Comparison of ENCODE assay signal across 12 cellular contexts in the genomic region with DNA sequence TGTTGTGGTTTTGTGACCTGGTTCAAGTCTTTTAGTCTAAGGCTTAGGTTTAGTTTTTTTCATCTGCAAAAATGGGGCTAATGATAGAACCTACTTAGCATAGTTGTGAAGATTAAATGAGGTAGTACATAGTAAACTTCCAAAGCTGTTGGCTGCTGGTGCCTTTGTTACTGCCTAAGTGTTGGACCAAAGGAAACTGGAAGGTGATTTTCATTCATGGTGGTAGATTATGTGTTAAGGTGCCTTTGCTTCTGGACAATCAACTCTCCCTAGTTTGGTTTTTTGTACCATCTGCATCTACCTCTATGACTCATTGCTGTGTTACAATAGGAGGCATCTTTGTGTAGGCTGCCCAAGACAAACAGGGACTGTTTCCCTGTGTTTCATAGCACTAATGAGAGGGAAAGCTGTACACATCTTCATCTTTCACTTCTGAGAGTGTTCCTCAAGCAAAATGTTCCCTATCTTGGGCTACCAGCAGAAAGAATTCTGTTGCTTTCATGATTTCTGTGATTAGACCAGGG. TPM values are rescaled to one million over a fixed set of nuclear protein-coding genes. Genes with fewer than 3 reads are reported as not detected.
DNase-seq lines count a peak whose midpoint lies in the region; FAIRE-seq and TF ChIP-seq lines count a peak whose summit lies in the region.
"Had no signal": no experiment of that assay in that cellular context is flagged by ENCODE, and none has a peak within 500 bp of the region (broad histone marks: within the 10 kb centered on the region; RNA-seq: fewer than 3 reads in every experiment).

No MANE protein-coding gene starts in this region.

- TF ChIP-seq CTCF in SU-DHL-6 (IDR thresholded peaks at IDR 0.05; ENCODE audit: insufficient read depth, low read length, poor library complexity, severe bottlenecking) (no peak), endothelial cell (IDR thresholded peaks at IDR 0.05; ENCODE audit: unreplicated experiment) (no peak)

- H3K79me2 ChIP-seq in ACC112 (ENCODE audit: control insufficient read depth, insufficient read depth, low read length, unreplicated experiment) (peaks cover 90% of the 10 kb centered on the region), SU-DHL-6 (ENCODE audit: insufficient read depth, low read length) (peaks cover 75% of the 10 kb centered on the region)

- peaks cover 20% of the 10 kb centered on the region for H3F3A ChIP-seq in SU-DHL-6 (ENCODE audit: insufficient read depth)

- DNase-seq in GM12891 (ENCODE audit: insufficient read length, low spot score) (no peak), endothelial cell (ENCODE audit: low spot score) (no peak), NCI-H1417 (lab: John Stamatoyannopoulos, UW) (no peak), hippocampal formation (lab: John Stamatoyannopoulos, UW) (no peak)
- no peak for DNase-seq in stimulated activated CD4-positive, alpha-beta T cell treated with anti-CD3 and anti-CD28 coated beads, Interleukin-12 subunit alpha, Interleukin-12 subunit beta, amount 100 ng/mL, for 4 hours
- no peak for DNase-seq in activated CD4-positive, CD25-positive, alpha-beta regulatory T cell treated with anti-CD3 and anti-CD28 coated beads, Interleukin-2, amount 50 U/mL, for 72 hours
- DNase-seq: NCI-H226, thyroid gland had no signal

- FAIRE-seq in GM12891 (lab: Jason Lieb, UNC) = peak; percentile 86
- FAIRE-seq: D721Med had no signal

- peaks cover 39% of the 10 kb centered on the region for H3K4me1 ChIP-seq in ACC112 (ENCODE audit: control insufficient read depth, insufficient read depth, low read length, unreplicated experiment)

- peak overlapping the region; percentile 77 for H3K4me3 Mint-ChIP-seq in endothelial cell (ENCODE audit: unreplicated experiment)

- H3K9me3 Mint-ChIP-seq in endothelial cell (ENCODE audit: unreplicated experiment) = no peaks in the 10 kb centered on the region

- H3K27ac Mint-ChIP-seq in endothelial cell (ENCODE audit: unreplicated experiment) = no peak overlapping the region

- peaks cover 56% of the 10 kb centered on the region for H3K4me1 Mint-ChIP-seq in endothelial cell (ENCODE audit: unreplicated experiment)

- H3K27ac ChIP-seq in ACC112 (ENCODE audit: low read depth, low read length) (peak overlapping the region; percentile 48), SU-DHL-6 (ENCODE audit: low read depth, low read length) (peak overlapping the region; percentile 80)
- H3K27ac ChIP-seq: thyroid gland had no signal

- peaks cover 16% of the 10 kb centered on the region for H3K36me3 Mint-ChIP-seq in endothelial cell (ENCODE audit: low read depth, unreplicated experiment)

- H3K27me3 Mint-ChIP-seq in endothelial cell (ENCODE audit: unreplicated experiment) = peaks cover 4% of the 10 kb centered on the region

- H2AFZ ChIP-seq in ACC112 (ENCODE audit: low read length, unreplicated experiment) = no peak overlapping the region
- H2AFZ ChIP-seq in SU-DHL-6 (ENCODE audit: low read depth, low read length, severe bottlenecking) = no peak overlapping the region

- H3K9me3 ChIP-seq in SU-DHL-6 (ENCODE audit: insufficient read depth, low read length) = no peaks in the 10 kb centered on the region
- H3K9me3 ChIP-seq: HAP-1, thyroid gland had no signal

- H4K20me1 ChIP-seq in SU-DHL-6 (ENCODE audit: low read depth, low read length) = peaks cover 15% of the 10 kb centered on the region

- no peaks in the 10 kb centered on the region for H3K9me2 ChIP-seq in SU-DHL-6 (replicated peaks; ENCODE audit: insufficient read depth, low read length)

- H3K9ac ChIP-seq in SU-DHL-6 (ENCODE audit: low read length) = peak overlapping the region; percentile 12; the same call in 1 of the 2 replicates

- H3K4me3 ChIP-seq in ACC112 (ENCODE audit: low read depth, low read length) = peak overlapping the region; percentile 10
- peak overlapping the region; percentile 1 for H3K4me3 ChIP-seq in SU-DHL-6 (ENCODE audit: insufficient read depth, low read length, poor library complexity, severe bottlenecking)
- H3K4me3 ChIP-seq: HAP-1, thyroid gland had no signal

- TF ChIP-seq POLR2A in GM12891 (IDR thresholded peaks at IDR 0.05; ENCODE audit: low read depth, low read length) = no peak

- H3K4me2 ChIP-seq in SU-DHL-6 (ENCODE audit: low read depth, low read length, poor library complexity, severe bottlenecking) = peak overlapping the region; percentile 32

- H3K27me3 ChIP-seq in ACC112 (ENCODE audit: insufficient read depth, low read length) = no peaks in the 10 kb centered on the region
- H3K27me3 ChIP-seq in SU-DHL-6 (ENCODE audit: low read length) = no peaks in the 10 kb centered on the region
- H3K27me3 ChIP-seq: thyroid gland had no signal

- H3K36me3 ChIP-seq in ACC112 (ENCODE audit: insufficient read depth, low read length) (peaks cover 8% of the 10 kb centered on the region; the same call in 1 of the 2 replicates), SU-DHL-6 (ENCODE audit: low read length) (no peaks in the 10 kb centered on the region)
- H3K36me3 ChIP-seq: thyroid gland had no signal

TF ChIP-seq in GM12891, 5 proteins besides CTCF, POLR2A, EP300 and RAD21:
- TF ChIP-seq POLR2AphosphoS5 (IDR thresholded peaks at IDR 0.05; ENCODE audit: low read depth, low read length) (no peak), POU2F2 (IDR thresholded peaks at IDR 0.05; ENCODE audit: low read depth, low read length) (no peak), SPI1 (IDR thresholded peaks at IDR 0.05; ENCODE audit: low read depth, low read length) (no peak), PAX5 (IDR thresholded peaks at IDR 0.05; ENCODE audit: insufficient read depth, low read length, severe bottlenecking) (no peak), TAF1 (IDR thresholded peaks at IDR 0.05; ENCODE audit: low read depth, low read length) (no peak)

RNA-seq across cellular contexts. Expression of a gene that starts 3.2 kb away (rescaled TPM):
- polyA plus RNA-seq in GM12891 (2012; ENCODE audit: low read depth, missing spikeins) = 61.9 TPM
- total RNA-seq in endothelial cell (ENCODE audit: unreplicated experiment) = 139 TPM

RNA-seq across cellular contexts. Expression of a gene that starts 33.4 kb away (rescaled TPM):
- polyA plus RNA-seq in GM12891 (2012; ENCODE audit: low read depth, missing spikeins) = 22.8 TPM
- total RNA-seq in endothelial cell (ENCODE audit: unreplicated experiment) = 17.7 TPM
